In genomic region chr2:198630384-198630783, GRCh38 we compare ENCODE assay signal across 15 cellular contexts.
"Had no signal": no experiment of that assay in that cellular context is flagged by ENCODE, and none has a peak within 500 bp of the region (broad histone marks: within the 10 kb centered on the region; RNA-seq: fewer than 3 reads in every experiment).

No MANE protein-coding gene starts in this region.

- H2AFZ ChIP-seq: hepatocyte had no signal

- H3K4me2 ChIP-seq: hepatocyte had no signal

- H3K27ac ChIP-seq: coronary artery, hepatocyte, ovary, right atrium auricular region, stomach, thoracic aorta had no signal

- H3K4me1 ChIP-seq: right atrium auricular region, stomach had no signal

- H3K36me3 ChIP-seq: ovary, right atrium auricular region, stomach, thoracic aorta had no signal

- DNase-seq: effector CD4-positive, alpha-beta T cell; endodermal cell; head of caudate nucleus; natural killer cell; ovary; small intestine; stimulated activated CD4-positive, alpha-beta T cell treated with anti-CD3 and anti-CD28 coated beads, Interleukin-12 subunit alpha, Interleukin-12 subunit beta, amount 100 ng/mL, for 4 hours; stimulated activated naive CD4-positive, alpha-beta T cell; stomach; substantia nigra; trophoblast cell had no signal

- ATAC-seq: natural killer cell had no signal

- H3K27me3 ChIP-seq: hepatocyte, ovary, right atrium auricular region, stomach had no signal

- H3K4me3 ChIP-seq: coronary artery, hepatocyte, ovary, right atrium auricular region, stomach, thoracic aorta had no signal

- H3K9me3 ChIP-seq: ovary, right atrium auricular region, stomach, thoracic aorta had no signal

- H3K79me2 ChIP-seq: hepatocyte had no signal
